Comparison of ENCODE assay signal across 19 cellular contexts in genomic region chr2:189097934-189098333, GRCh38.
A peak's percentile ranks its signal among the peaks of the same experiment; 100 is the strongest.
DNase-seq lines count a peak whose midpoint lies in the region; ATAC-seq, FAIRE-seq and TF ChIP-seq lines count a peak whose summit lies in the region.
"Had no signal": no experiment of that assay in that cellular context is flagged by ENCODE, and none has a peak within 500 bp of the region (broad histone marks: within the 10 kb centered on the region; RNA-seq: fewer than 3 reads in every experiment).

No MANE protein-coding gene starts in this region.

- intact Hi-C loops in Right ventricle myocardium superior (cut with DNase I): no loop called here

- peak overlapping the region; percentile 29 for H3K9ac ChIP-seq in smooth muscle cell (ENCODE audit: low read depth)

- ATAC-seq in HG03378 (IDR thresholded peaks at IDR 0.05; ENCODE audit: unreplicated experiment): no peak
- no peak for ATAC-seq in Right ventricle myocardium superior (ENCODE audit: poor library complexity)

- no peak overlapping the region for H3K4me3 ChIP-seq in SJSA1
- H3K4me3 ChIP-seq in hepatocyte: no peak overlapping the region
- H3K4me3 ChIP-seq in smooth muscle cell: no peak overlapping the region

- no peaks in the 10 kb centered on the region for H3K9me2 ChIP-seq in hepatocyte (replicated peaks; ENCODE audit: insufficient read depth)

- H3K9me3 ChIP-seq in SJSA1 (replicated peaks) (no peaks in the 10 kb centered on the region), hepatocyte (ENCODE audit: low read depth) (no peaks in the 10 kb centered on the region), smooth muscle cell (replicated peaks; ENCODE audit: low read depth) (no peaks in the 10 kb centered on the region)

- 41% methylated on average over 1 of the region's 1 CpG for WGBS in hepatocyte (ENCODE audit: low lambda C conversion rate, missing lambda C conversion rate)
- 34% methylated on average over 1 of the region's 1 CpG for WGBS in smooth muscle cell (ENCODE audit: low lambda C conversion rate)

- H2AFZ ChIP-seq in hepatocyte: no peak overlapping the region
- H2AFZ ChIP-seq in smooth muscle cell (ENCODE audit: low read depth): no peak overlapping the region

- H4K20me1 ChIP-seq in hepatocyte (ENCODE audit: insufficient read depth, poor library complexity, severe bottlenecking) (no peaks in the 10 kb centered on the region), smooth muscle cell (ENCODE audit: low read depth) (no peaks in the 10 kb centered on the region)

- no peak for TF ChIP-seq CTCF in hepatocyte (IDR thresholded peaks at IDR 0.05; ENCODE audit: poor library complexity)
- no peak for TF ChIP-seq CTCF in smooth muscle cell (IDR thresholded peaks at IDR 0.05; ENCODE audit: borderline replicate concordance, insufficient read depth, poor library complexity, severe bottlenecking)

- peak; percentile 11 for FAIRE-seq in H54 (lab: Jason Lieb, UNC)
- FAIRE-seq: GM19239 had no signal

- H3K36me3 ChIP-seq in SJSA1: peaks cover 74% of the 10 kb centered on the region
- H3K36me3 ChIP-seq in hepatocyte (replicated peaks; ENCODE audit: insufficient read depth, low read depth): no peaks in the 10 kb centered on the region
- H3K36me3 ChIP-seq in smooth muscle cell (ENCODE audit: low read depth): peaks cover 7% of the 10 kb centered on the region

- H3K27me3 ChIP-seq in SJSA1 (replicated peaks) (no peaks in the 10 kb centered on the region), hepatocyte (no peaks in the 10 kb centered on the region), smooth muscle cell (ENCODE audit: low read depth) (no peaks in the 10 kb centered on the region)

- DNase-seq in H54 (ENCODE audit: insufficient read length, low spot score) (no peak), SJSA1 (ENCODE audit: low read depth in 1 of 2, low spot score in 2 of 2) (no peak), hepatocyte (ENCODE audit: low spot score) (no peak), smooth muscle cell (lab: John Stamatoyannopoulos, UW; ENCODE audit: unreplicated experiment) (no peak), Right ventricle myocardium superior (no peak)
- no peak for DNase-seq in stimulated activated naive CD4-positive, alpha-beta T cell treated with Interleukin-2 at 50 U/mL for 16 hours (lab: John Stamatoyannopoulos, UW)
- DNase-seq: C1 segment of cervical spinal cord; CD8-positive, alpha-beta memory T cell; EL; GF-D8; H7; NCI-H1105; NCI-H2029 treated with DMSO at 0.1 percent for 48 hours; NCI-H446; NCI-H526; OCI-M1; SHP77 treated with DMSO at 0.1 percent for 48 hours had no signal

- no peak overlapping the region for H3K4me2 ChIP-seq in hepatocyte
- peak overlapping the region; percentile 55 for H3K4me2 ChIP-seq in smooth muscle cell

- H3K4me1 ChIP-seq in SJSA1 (replicated peaks) (peaks cover 43% of the 10 kb centered on the region), hepatocyte (ENCODE audit: insufficient read depth) (peaks cover 3% of the 10 kb centered on the region), smooth muscle cell (ENCODE audit: low read depth) (peaks cover 18% of the 10 kb centered on the region)

- peaks cover 52% of the 10 kb centered on the region for H3F3A ChIP-seq in smooth muscle cell (ENCODE audit: low read depth)

- peak overlapping the region; percentile 78 for H3K27ac ChIP-seq in SJSA1
- H3K27ac ChIP-seq in hepatocyte: peak overlapping the region; percentile 43
- H3K27ac ChIP-seq in smooth muscle cell (ENCODE audit: low read depth): peak overlapping the region; percentile 93

- H3K79me2 ChIP-seq in hepatocyte (no peaks in the 10 kb centered on the region), smooth muscle cell (ENCODE audit: low read depth) (peaks cover 54% of the 10 kb centered on the region)

- no peak for TF ChIP-seq POLR2A in H54 (IDR thresholded peaks at IDR 0.05; ENCODE audit: low read depth, low read length)

Comparison
In these comparisons a context has a peak if more than half of its experiments do, and no peak if none do; other contexts are left out.
1. H3K27ac ChIP-seq: peak in every context shown above with its lines; median percentile 93 in smooth muscle cell; 78 in SJSA1; 43 in hepatocyte.